In the genomic region with DNA sequence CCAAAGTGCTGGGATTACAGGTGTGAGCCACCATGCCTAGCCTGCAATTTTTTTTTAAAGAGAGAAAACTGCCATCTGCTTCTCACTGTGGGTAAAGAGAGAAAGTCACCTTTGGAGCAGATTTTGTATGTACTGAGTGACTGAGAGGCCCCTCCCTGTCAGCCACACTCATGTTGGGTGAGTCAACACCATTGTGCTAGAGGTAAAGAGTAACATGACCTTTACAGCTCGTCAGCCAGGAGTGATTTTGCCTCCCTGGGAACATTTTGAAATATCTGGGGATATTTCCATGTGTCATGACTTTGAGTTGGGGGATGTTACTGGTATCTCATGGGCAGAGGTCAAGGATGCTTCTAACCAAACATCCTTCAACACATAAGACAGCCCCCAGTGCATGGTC, we compare ENCODE assay signal across 13 cellular contexts.
DNase-seq lines count a peak whose midpoint lies in the region; ATAC-seq lines count a peak whose summit lies in the region.
"Had no signal": no experiment of that assay in that cellular context is flagged by ENCODE, and none has a peak within 500 bp of the region (broad histone marks: within the 10 kb centered on the region; RNA-seq: fewer than 3 reads in every experiment).

No MANE protein-coding gene starts in this region.

- H3K27me3 Mint-ChIP-seq in activated naive CD4-positive, alpha-beta T cell treated with anti-CD3 and anti-CD28 coated beads, Interleukin-2, amount 10 ng/mL, durations not matched to agents 7 days and 5 days = peaks cover 1% of the 10 kb centered on the region

- no peak for ATAC-seq in GM19397 (IDR thresholded peaks at IDR 0.05; ENCODE audit: unreplicated experiment)

- no peak overlapping the region for H3K4me3 Mint-ChIP-seq in activated naive CD4-positive, alpha-beta T cell treated with anti-CD3 and anti-CD28 coated beads, Interleukin-2, amount 10 ng/mL, durations not matched to agents 7 days and 5 days
- H3K4me3 Mint-ChIP-seq: nephron progenitor cell had no signal

- no peaks in the 10 kb centered on the region for H3K4me1 Mint-ChIP-seq in activated naive CD4-positive, alpha-beta T cell treated with anti-CD3 and anti-CD28 coated beads, Interleukin-2, amount 10 ng/mL, durations not matched to agents 7 days and 5 days

- H3K9me3 Mint-ChIP-seq in activated naive CD4-positive, alpha-beta T cell treated with anti-CD3 and anti-CD28 coated beads, Interleukin-2, amount 10 ng/mL, durations not matched to agents 7 days and 5 days = peaks cover 4% of the 10 kb centered on the region
- H3K9me3 Mint-ChIP-seq: activated naive CD4-positive, alpha-beta T cell treated with anti-CD3 and anti-CD28 coated beads, Interleukin-2, amount 50 U/mL, for 72 hours; nephron progenitor cell had no signal

- CTCF ChIA-PET in activated naive CD4-positive, alpha-beta T cell treated with anti-CD3 and anti-CD28 coated beads, Interleukin-2, amount 10 ng/mL, durations not matched to agents 7 days and 5 days (lab: Charles Lee) = interaction anchor here (1.3 kb wide), 1 partner anchor 15 kb away, joined by 4 read pairs; no protein-coding TSS in a partner anchor

- no peak overlapping the region for H3K27ac Mint-ChIP-seq in activated naive CD4-positive, alpha-beta T cell treated with anti-CD3 and anti-CD28 coated beads, Interleukin-2, amount 10 ng/mL, durations not matched to agents 7 days and 5 days
- H3K27ac Mint-ChIP-seq: activated naive CD4-positive, alpha-beta T cell treated with anti-CD3 and anti-CD28 coated beads, Interleukin-2, amount 50 U/mL, for 72 hours; nephron progenitor cell had no signal

- H3K36me3 Mint-ChIP-seq in activated naive CD4-positive, alpha-beta T cell treated with anti-CD3 and anti-CD28 coated beads, Interleukin-2, amount 10 ng/mL, durations not matched to agents 7 days and 5 days = no peaks in the 10 kb centered on the region
- H3K36me3 Mint-ChIP-seq: activated naive CD4-positive, alpha-beta T cell treated with anti-CD3 and anti-CD28 coated beads, Interleukin-2, amount 50 U/mL, for 72 hours had no signal

- DNase-seq in HK-2 (ENCODE audit: unreplicated experiment) (peak; percentile 22), NCI-H2196 (lab: John Stamatoyannopoulos, UW; ENCODE audit: unreplicated experiment) (peak; percentile 66), epithelial cell of prostate (ENCODE audit: low read depth, low spot score) (peak; percentile 79), renal cortical epithelial cell (ENCODE audit: low read depth) (peak; percentile 95), OCI-M2 (lab: John Stamatoyannopoulos, UW; ENCODE audit: unreplicated experiment) (no peak)
- no peak for DNase-seq in activated naive CD4-positive, alpha-beta T cell treated with anti-CD3 and anti-CD28 coated beads, Interleukin-2, amount 10 ng/mL, durations not matched to agents 7 days and 5 days
- DNase-seq: left ventricle myocardium inferior; nephron progenitor cell; stimulated activated CD4-positive, alpha-beta T cell treated with anti-CD3 and anti-CD28 coated beads, Interleukin-2, amount 100 ng/mL, for 48 hours had no signal

- H3K27ac ChIP-seq in epithelial cell of prostate = peak overlapping the region; percentile 39
- H3K27ac ChIP-seq: C4-2B, left ventricle myocardium inferior, right atrium auricular region had no signal

Comparison
In these comparisons a context has a peak if more than half of its experiments do, and no peak if none do; other contexts are left out.
1. DNase-seq: peak in HK-2 (single experiment), NCI-H2196 (single experiment), epithelial cell of prostate (single experiment) and renal cortical epithelial cell (single experiment); none in OCI-M2 (single experiment) and activated naive CD4-positive, alpha-beta T cell treated with anti-CD3 and anti-CD28 coated beads, Interleukin-2, amount 10 ng/mL, durations not matched to agents 7 days and 5 days (single experiment).